In the genomic region with DNA sequence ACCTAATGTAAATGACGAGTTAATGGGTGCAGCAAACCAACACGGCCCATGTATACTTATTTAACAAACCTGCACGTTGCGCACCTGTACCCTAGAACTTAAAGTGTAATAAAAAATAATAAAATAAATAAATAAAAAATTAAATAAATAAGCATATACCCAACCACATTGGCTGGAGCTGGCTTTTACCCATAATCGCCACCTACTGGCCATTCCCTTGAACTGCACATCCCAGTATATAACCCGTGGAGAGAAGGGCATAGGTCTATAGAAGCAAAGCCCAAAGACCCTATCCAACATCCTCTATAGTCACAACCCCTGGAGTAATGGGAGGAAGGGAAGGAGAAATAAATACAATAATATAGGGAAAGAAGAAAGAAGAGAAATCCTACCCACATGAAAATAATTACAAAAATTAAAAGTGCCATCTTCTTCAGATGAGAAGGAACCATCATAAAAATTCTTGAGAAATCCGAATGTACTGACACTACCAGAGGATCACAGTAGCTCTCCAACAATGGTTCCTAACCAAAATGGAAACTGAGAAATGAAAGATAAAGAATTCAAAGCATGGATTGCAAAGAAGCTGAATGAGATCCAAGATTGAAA, we compare ENCODE assay signal across 8 cellular contexts.
A peak's percentile ranks its signal among the peaks of the same experiment; 100 is the strongest.
DNase-seq lines count a peak whose midpoint lies in the region; ATAC-seq and TF ChIP-seq lines count a peak whose summit lies in the region.

No MANE protein-coding gene starts in this region.

- H3K4me1 ChIP-seq in body of pancreas = no peaks in the 10 kb centered on the region

- H3K36me3 ChIP-seq in body of pancreas (replicated peaks in 1 of 2; ENCODE audit: insufficient read depth in 1 of 2, low read depth in 2 of 2) = no peaks in the 10 kb centered on the region

- H3K27me3 ChIP-seq in body of pancreas = no peaks in the 10 kb centered on the region

- no peaks in the 10 kb centered on the region for H3K9me3 ChIP-seq in body of pancreas

- no peak overlapping the region for H3K4me3 ChIP-seq in body of pancreas

- in situ Hi-C loops in GM13977 (cut with MboI; ENCODE audit: low pct_unique_long_range_greater_than_20kb, low sequenced_read_pairs, unreplicated experiment) = loop anchor here (25.0 kb wide), 1 partner anchor 690 kb away; no protein-coding TSS in a partner anchor

- intact Hi-C loops in body of pancreas (cut with DNase I) = no loop called here

- TF ChIP-seq POLR2A in body of pancreas (IDR thresholded peaks at IDR 0.05) = no peak

- 50 to 57% methylated on average over 7 of the region's 7 CpGs for WGBS in body of pancreas, 2 donors

- peak; percentile 86 for ATAC-seq in HG02870 (IDR thresholded peaks at IDR 0.05; ENCODE audit: unreplicated experiment)
- ATAC-seq in body of pancreas = no peak

- TF ChIP-seq CTCF in GM13977 (IDR thresholded peaks at IDR 0.05; ENCODE audit: extremely low read depth, insufficient read depth, missing control alignments) (peak; percentile 82), body of pancreas (IDR thresholded peaks at IDR 0.05) (peak; percentile 13 to 89 (median 60))

- DNase-seq in CMK (ENCODE audit: low read depth) (peak; percentile 9), GM13977 (ENCODE audit: low spot score) (peak; percentile 27), NCI-H2171 (lab: John Stamatoyannopoulos, UW) (peak; percentile 3), body of pancreas (peak; percentile 16 to 50 (median 36)), lung microvascular endothelial cell (ENCODE audit: low read depth in 2 of 2) (peak; percentile 60 to 61), retina (no peak), NOMO-1 treated with DMSO at 0.1 percent for 48 hours (lab: John Stamatoyannopoulos, UW; ENCODE audit: unreplicated experiment) (no peak)

- no peak overlapping the region for H3K27ac ChIP-seq in body of pancreas

Comparison
In these comparisons a context has a peak if more than half of its experiments do, and no peak if none do; other contexts are left out.
1. DNase-seq: peak in CMK (single experiment), GM13977 (single experiment), NCI-H2171 (single experiment), body of pancreas (4 of 4) and lung microvascular endothelial cell (2 of 2); none in retina (single experiment) and NOMO-1 treated with DMSO at 0.1 percent for 48 hours (single experiment).